In genomic region chr9:89541798-89542197, GRCh38 we compare ENCODE assay signal across 1 cellular context.
TF ChIP-seq lines count a peak whose summit lies in the region.

No MANE protein-coding gene starts in this region.

TF ChIP-seq in neural cell, 6 proteins besides CTCF, POLR2A, EP300 and RAD21 (continued from another document):
- no peak for TF ChIP-seq REST (IDR thresholded peaks at IDR 0.05; ENCODE audit: borderline replicate concordance)
- TF ChIP-seq EZH2 (IDR thresholded peaks at IDR 0.05; ENCODE audit: borderline replicate concordance, insufficient read depth, low read length, poor library complexity, severe bottlenecking), result no peak
- TF ChIP-seq POLR2AphosphoS5 (IDR thresholded peaks at IDR 0.05), result no peak
